Comparison of ENCODE assay signal across 8 cellular contexts in the genomic region with DNA sequence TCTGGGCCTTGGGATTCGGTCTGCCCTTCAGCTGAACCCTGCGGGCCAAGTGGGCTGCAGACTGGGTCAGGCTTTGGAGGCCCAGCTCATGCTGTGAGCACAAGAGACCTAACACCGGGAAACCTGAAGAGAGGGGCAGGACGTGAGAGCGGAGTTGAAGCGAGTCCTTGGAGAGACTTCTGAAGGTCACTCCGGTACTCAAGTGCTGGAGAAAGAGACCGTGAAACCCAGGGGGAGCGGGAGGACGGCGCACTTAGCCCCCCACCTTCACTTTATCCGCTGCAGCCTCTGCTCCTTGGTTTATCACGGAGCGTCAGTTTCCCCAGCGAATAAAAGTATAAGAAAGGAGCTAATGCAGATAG. TPM values are rescaled to one million over a fixed set of nuclear protein-coding genes. Genes with fewer than 3 reads are reported as not detected.
A peak's percentile ranks its signal among the peaks of the same experiment; 100 is the strongest.
DNase-seq lines count a peak whose midpoint lies in the region; ATAC-seq, FAIRE-seq and TF ChIP-seq lines count a peak whose summit lies in the region.

No MANE protein-coding gene starts in this region.

- TF ChIP-seq POLR2A in GM12892 (IDR thresholded peaks at IDR 0.05; ENCODE audit: low read depth, low read length) (no peak; the same call in 1 of the 2 replicates), testis (IDR thresholded peaks at IDR 0.05) (no peak)

- intact Hi-C loops in kidney (cut with DNase I): no loop called here
- intact Hi-C loops in testis (cut with DNase I; ENCODE audit: low total_unique reads): loop anchor here (10.0 kb wide), 1 partner anchor 231 kb away; no protein-coding TSS in a partner anchor

- H3K36me3 ChIP-seq in adipocyte (ENCODE audit: control insufficient read depth, insufficient read depth, low read length, severe bottlenecking) (peaks cover 26% of the 10 kb centered on the region), kidney (ENCODE audit: control insufficient read depth in 1 of 2, insufficient read depth in 2 of 2, low read length in 2 of 2) (peaks cover 6 to 16% of the 10 kb centered on the region in 2 donors), testis (ENCODE audit: low read depth, missing control alignments) (no peaks in the 10 kb centered on the region)

- H3K4me3 ChIP-seq in adipocyte (ENCODE audit: low read length): peak overlapping the region; percentile 95
- H3K4me3 ChIP-seq in kidney (ENCODE audit: low read length in 2 of 2): peak overlapping the region; percentile 95 to 99
- H3K4me3 ChIP-seq in testis: peak overlapping the region; percentile 82 to 93

- H3K9me3 ChIP-seq in adipocyte (ENCODE audit: control insufficient read depth, low read length): no peaks in the 10 kb centered on the region
- no peaks in the 10 kb centered on the region for H3K9me3 ChIP-seq in kidney (ENCODE audit: control insufficient read depth in 1 of 2, low read length in 2 of 2)
- H3K9me3 ChIP-seq in testis: no peaks in the 10 kb centered on the region

- FAIRE-seq in GM12892 (lab: Jason Lieb, UNC) (no peak), kidney (lab: Jason Lieb, UNC) (no peak)

- H3K9ac ChIP-seq in adipocyte (ENCODE audit: low read length) (peak overlapping the region; percentile 98), kidney (ENCODE audit: low read length in 2 of 2) (peak overlapping the region; percentile 90 to 100)

- DNase-seq in GM12892 (ENCODE audit: insufficient read length) (peak; percentile 33), adipocyte (ENCODE audit: low read depth) (no peak), kidney (no peak), testis (no peak), NCI-H526 treated with DMSO at 0.1 percent for 48 hours (lab: John Stamatoyannopoulos, UW) (no peak), KG1 (lab: John Stamatoyannopoulos, UW) (no peak), NCI-H2081 treated with DMSO at 0.1 percent for 48 hours (lab: John Stamatoyannopoulos, UW) (no peak)

- WGBS in testis, 2 donors: 1 to 2% methylated on average over 9 to 15 of the region's 15 CpGs

- H3K27ac ChIP-seq in kidney (ENCODE audit: low read depth in 2 of 2, low read length in 2 of 2) (peak overlapping the region; percentile 96 to 98), testis (peak overlapping the region; percentile 88 to 89)

- H3K4me1 ChIP-seq in adipocyte (ENCODE audit: control insufficient read depth, insufficient read depth, low read length) (peaks cover 25% of the 10 kb centered on the region), kidney (ENCODE audit: control insufficient read depth in 1 of 2, insufficient read depth in 1 of 2, low read depth in 1 of 2, low read length in 2 of 2) (peaks cover 6 to 20% of the 10 kb centered on the region in 2 donors), testis (peaks cover 18% of the 10 kb centered on the region)

- peak; percentile 28 for ATAC-seq in HG03025 (IDR thresholded peaks at IDR 0.05; ENCODE audit: low FRiP score, unreplicated experiment)

- TF ChIP-seq CTCF in kidney (IDR thresholded peaks at IDR 0.05; ENCODE audit: borderline replicate concordance, extremely low read depth, insufficient read depth): no peak
- no peak for TF ChIP-seq CTCF in testis (IDR thresholded peaks at IDR 0.05)

- H3K27me3 ChIP-seq in adipocyte (replicated peaks; ENCODE audit: control insufficient read depth, insufficient read depth, low read length) (no peaks in the 10 kb centered on the region), testis (no peaks in the 10 kb centered on the region)

RNA-seq across cellular contexts. Expression of a gene that starts 0.4 kb away (rescaled TPM):
- polyA plus RNA-seq in GM12892 (2012; ENCODE audit: missing spikeins): 413 TPM
- total RNA-seq in kidney (199 TPM), testis (100 to 1,000 TPM; 103 to 136 TPM)
- polyA plus RNA-seq in kidney (ENCODE audit: insufficient read depth, low read depth, low replicate concordance) (314 TPM), testis (ENCODE audit: insufficient read depth, low read depth, low replicate concordance) (114 TPM)

RNA-seq across cellular contexts. Expression of a gene that starts 47.4 kb away (rescaled TPM):
- 0.68 TPM for polyA plus RNA-seq in GM12892 (2012; ENCODE audit: missing spikeins)
- total RNA-seq in kidney (not detected), testis (10 to 100 TPM in 1 of 2 donors, 1 to 10 TPM in 1; 7.9 to 17.2 TPM)
- polyA plus RNA-seq in kidney (ENCODE audit: insufficient read depth, low read depth, low replicate concordance) (not detected), testis (ENCODE audit: insufficient read depth, low read depth, low replicate concordance) (40.6 TPM)

RNA-seq across cellular contexts. Expression of a gene that starts 54.4 kb away (rescaled TPM):
- polyA plus RNA-seq in GM12892 (2012; ENCODE audit: missing spikeins): 5.9 TPM
- total RNA-seq in kidney (12.8 TPM), testis (10 to 100 TPM; 33.4 to 36.8 TPM)
- polyA plus RNA-seq in kidney (ENCODE audit: insufficient read depth, low read depth, low replicate concordance) (6.3 TPM), testis (ENCODE audit: insufficient read depth, low read depth, low replicate concordance) (17.4 TPM)
